In the genomic region with DNA sequence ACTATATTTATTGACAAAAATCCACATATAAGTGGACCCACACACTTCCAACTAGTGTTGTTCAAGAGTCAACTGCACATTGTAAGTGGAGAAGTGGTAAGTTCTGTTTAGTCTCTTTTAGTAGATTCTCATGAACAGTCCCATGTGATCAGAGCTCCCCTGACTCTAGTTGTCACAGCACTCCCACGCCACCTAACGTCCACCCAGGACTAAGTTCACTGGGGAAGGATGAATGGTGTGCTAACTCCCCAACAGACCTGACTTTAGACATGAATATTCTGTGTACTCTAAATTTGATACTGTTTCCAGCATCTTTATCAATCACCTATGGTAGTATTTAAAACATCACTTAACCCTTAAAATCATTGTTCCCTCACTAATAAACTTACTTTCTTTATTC, we compare ENCODE assay signal across 3 cellular contexts.
TF ChIP-seq lines count a peak whose summit lies in the region.

No MANE protein-coding gene starts in this region.

TF ChIP-seq in SK-N-SH, 30 proteins besides CTCF, POLR2A, EP300 and RAD21 (continues in another document):
- TF ChIP-seq JUND (IDR thresholded peaks at IDR 0.05) (no peak), EZH2phosphoT487 (IDR thresholded peaks at IDR 0.05; ENCODE audit: borderline replicate concordance, low read depth) (no peak), GATA2 (CRISPR knock-in tag; IDR thresholded peaks at IDR 0.05) (no peak), NRF1 (IDR thresholded peaks at IDR 0.05; ENCODE audit: low read depth, low read length) (no peak), SIN3A (IDR thresholded peaks at IDR 0.05; ENCODE audit: borderline replicate concordance, low read depth, low read length) (no peak), CHD2 (IDR thresholded peaks at IDR 0.05; ENCODE audit: low read length, partially characterized antibody) (no peak), TAF1 (IDR thresholded peaks at IDR 0.05; ENCODE audit: borderline replicate concordance, low read depth, low read length) (no peak), YY1 (IDR thresholded peaks at IDR 0.05; ENCODE audit: low read depth) (no peak), NFIC (IDR thresholded peaks at IDR 0.05; ENCODE audit: borderline replicate concordance) (no peak), RFX5 (IDR thresholded peaks at IDR 0.05; ENCODE audit: low read length) (no peak), TEAD4 (IDR thresholded peaks at IDR 0.05; ENCODE audit: borderline replicate concordance, insufficient read depth) (no peak), MEF2A (IDR thresholded peaks at IDR 0.05; ENCODE audit: borderline replicate concordance, low read depth) (no peak), FOXJ3 (CRISPR knock-in tag; IDR thresholded peaks at IDR 0.05) (no peak), FOSL2 (IDR thresholded peaks at IDR 0.05; ENCODE audit: borderline replicate concordance, low read depth) (no peak)
- TF ChIP-seq, protein P1, sequence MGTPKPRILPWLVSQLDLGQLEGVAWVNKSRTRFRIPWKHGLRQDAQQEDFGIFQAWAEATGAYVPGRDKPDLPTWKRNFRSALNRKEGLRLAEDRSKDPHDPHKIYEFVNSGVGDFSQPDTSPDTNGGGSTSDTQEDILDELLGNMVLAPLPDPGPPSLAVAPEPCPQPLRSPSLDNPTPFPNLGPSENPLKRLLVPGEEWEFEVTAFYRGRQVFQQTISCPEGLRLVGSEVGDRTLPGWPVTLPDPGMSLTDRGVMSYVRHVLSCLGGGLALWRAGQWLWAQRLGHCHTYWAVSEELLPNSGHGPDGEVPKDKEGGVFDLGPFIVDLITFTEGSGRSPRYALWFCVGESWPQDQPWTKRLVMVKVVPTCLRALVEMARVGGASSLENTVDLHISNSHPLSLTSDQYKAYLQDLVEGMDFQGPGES (IDR thresholded peaks at IDR 0.05; ENCODE audit: low read depth, low read length), result no peak
- TF ChIP-seq, protein P2, sequence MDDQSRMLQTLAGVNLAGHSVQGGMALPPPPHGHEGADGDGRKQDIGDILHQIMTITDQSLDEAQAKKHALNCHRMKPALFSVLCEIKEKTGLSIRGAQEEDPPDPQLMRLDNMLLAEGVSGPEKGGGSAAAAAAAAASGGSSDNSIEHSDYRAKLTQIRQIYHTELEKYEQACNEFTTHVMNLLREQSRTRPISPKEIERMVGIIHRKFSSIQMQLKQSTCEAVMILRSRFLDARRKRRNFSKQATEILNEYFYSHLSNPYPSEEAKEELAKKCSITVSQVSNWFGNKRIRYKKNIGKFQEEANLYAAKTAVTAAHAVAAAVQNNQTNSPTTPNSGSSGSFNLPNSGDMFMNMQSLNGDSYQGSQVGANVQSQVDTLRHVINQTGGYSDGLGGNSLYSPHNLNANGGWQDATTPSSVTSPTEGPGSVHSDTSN (IDR thresholded peaks at IDR 0.05), result no peak
- TF ChIP-seq, protein P3, sequence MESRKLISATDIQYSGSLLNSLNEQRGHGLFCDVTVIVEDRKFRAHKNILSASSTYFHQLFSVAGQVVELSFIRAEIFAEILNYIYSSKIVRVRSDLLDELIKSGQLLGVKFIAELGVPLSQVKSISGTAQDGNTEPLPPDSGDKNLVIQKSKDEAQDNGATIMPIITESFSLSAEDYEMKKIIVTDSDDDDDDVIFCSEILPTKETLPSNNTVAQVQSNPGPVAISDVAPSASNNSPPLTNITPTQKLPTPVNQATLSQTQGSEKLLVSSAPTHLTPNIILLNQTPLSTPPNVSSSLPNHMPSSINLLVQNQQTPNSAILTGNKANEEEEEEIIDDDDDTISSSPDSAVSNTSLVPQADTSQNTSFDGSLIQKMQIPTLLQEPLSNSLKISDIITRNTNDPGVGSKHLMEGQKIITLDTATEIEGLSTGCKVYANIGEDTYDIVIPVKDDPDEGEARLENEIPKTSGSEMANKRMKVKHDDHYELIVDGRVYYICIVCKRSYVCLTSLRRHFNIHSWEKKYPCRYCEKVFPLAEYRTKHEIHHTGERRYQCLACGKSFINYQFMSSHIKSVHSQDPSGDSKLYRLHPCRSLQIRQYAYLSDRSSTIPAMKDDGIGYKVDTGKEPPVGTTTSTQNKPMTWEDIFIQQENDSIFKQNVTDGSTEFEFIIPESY (IDR thresholded peaks at IDR 0.05; ENCODE audit: borderline replicate concordance, low read depth), result no peak
- TF ChIP-seq, protein P4, sequence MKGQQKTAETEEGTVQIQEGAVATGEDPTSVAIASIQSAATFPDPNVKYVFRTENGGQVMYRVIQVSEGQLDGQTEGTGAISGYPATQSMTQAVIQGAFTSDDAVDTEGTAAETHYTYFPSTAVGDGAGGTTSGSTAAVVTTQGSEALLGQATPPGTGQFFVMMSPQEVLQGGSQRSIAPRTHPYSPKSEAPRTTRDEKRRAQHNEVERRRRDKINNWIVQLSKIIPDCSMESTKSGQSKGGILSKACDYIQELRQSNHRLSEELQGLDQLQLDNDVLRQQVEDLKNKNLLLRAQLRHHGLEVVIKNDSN (IDR thresholded peaks at IDR 0.05; ENCODE audit: borderline replicate concordance, low read depth), result no peak

TF ChIP-seq in SK-N-SH treated with all-trans-retinoic acid at 6 μM for 48 hours, 23 proteins besides CTCF, POLR2A, EP300 and RAD21:
- TF ChIP-seq ARNTL (CRISPR knock-in tag; IDR thresholded peaks at IDR 0.05; ENCODE audit: borderline replicate concordance, low read depth) (no peak), TCF4 (CRISPR knock-in tag; IDR thresholded peaks at IDR 0.05; ENCODE audit: borderline replicate concordance) (no peak), RARB (CRISPR knock-in tag; IDR thresholded peaks at IDR 0.05) (no peak), GLIS3 (CRISPR knock-in tag; IDR thresholded peaks at IDR 0.05) (no peak), ZC3H10 (CRISPR knock-in tag; IDR thresholded peaks at IDR 0.05) (no peak), TOX (CRISPR knock-in tag; IDR thresholded peaks at IDR 0.05; ENCODE audit: borderline replicate concordance) (no peak), ESRRG (CRISPR knock-in tag; IDR thresholded peaks at IDR 0.05) (no peak), PPARA (CRISPR knock-in tag; IDR thresholded peaks at IDR 0.05; ENCODE audit: borderline replicate concordance) (no peak)
- TF ChIP-seq, protein P5, sequence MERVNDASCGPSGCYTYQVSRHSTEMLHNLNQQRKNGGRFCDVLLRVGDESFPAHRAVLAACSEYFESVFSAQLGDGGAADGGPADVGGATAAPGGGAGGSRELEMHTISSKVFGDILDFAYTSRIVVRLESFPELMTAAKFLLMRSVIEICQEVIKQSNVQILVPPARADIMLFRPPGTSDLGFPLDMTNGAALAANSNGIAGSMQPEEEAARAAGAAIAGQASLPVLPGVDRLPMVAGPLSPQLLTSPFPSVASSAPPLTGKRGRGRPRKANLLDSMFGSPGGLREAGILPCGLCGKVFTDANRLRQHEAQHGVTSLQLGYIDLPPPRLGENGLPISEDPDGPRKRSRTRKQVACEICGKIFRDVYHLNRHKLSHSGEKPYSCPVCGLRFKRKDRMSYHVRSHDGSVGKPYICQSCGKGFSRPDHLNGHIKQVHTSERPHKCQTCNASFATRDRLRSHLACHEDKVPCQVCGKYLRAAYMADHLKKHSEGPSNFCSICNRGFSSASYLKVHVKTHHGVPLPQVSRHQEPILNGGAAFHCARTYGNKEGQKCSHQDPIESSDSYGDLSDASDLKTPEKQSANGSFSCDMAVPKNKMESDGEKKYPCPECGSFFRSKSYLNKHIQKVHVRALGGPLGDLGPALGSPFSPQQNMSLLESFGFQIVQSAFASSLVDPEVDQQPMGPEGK (CRISPR knock-in tag; IDR thresholded peaks at IDR 0.05; ENCODE audit: borderline replicate concordance), result no peak
- TF ChIP-seq, protein P6, sequence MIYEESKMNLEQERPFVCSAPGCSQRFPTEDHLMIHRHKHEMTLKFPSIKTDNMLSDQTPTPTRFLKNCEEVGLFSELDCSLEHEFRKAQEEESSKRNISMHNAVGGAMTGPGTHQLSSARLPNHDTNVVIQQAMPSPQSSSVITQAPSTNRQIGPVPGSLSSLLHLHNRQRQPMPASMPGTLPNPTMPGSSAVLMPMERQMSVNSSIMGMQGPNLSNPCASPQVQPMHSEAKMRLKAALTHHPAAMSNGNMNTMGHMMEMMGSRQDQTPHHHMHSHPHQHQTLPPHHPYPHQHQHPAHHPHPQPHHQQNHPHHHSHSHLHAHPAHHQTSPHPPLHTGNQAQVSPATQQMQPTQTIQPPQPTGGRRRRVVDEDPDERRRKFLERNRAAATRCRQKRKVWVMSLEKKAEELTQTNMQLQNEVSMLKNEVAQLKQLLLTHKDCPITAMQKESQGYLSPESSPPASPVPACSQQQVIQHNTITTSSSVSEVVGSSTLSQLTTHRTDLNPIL (CRISPR knock-in tag; IDR thresholded peaks at IDR 0.05; ENCODE audit: low read depth), result no peak
TF ChIP-seq in SK-N-SH treated with all-trans-retinoic acid at 6 μM for 48 hours: peak in this region for 0.

TF ChIP-seq in GM12878, 131 proteins besides CTCF, POLR2A, EP300 and RAD21:
- TF ChIP-seq, protein P7, sequence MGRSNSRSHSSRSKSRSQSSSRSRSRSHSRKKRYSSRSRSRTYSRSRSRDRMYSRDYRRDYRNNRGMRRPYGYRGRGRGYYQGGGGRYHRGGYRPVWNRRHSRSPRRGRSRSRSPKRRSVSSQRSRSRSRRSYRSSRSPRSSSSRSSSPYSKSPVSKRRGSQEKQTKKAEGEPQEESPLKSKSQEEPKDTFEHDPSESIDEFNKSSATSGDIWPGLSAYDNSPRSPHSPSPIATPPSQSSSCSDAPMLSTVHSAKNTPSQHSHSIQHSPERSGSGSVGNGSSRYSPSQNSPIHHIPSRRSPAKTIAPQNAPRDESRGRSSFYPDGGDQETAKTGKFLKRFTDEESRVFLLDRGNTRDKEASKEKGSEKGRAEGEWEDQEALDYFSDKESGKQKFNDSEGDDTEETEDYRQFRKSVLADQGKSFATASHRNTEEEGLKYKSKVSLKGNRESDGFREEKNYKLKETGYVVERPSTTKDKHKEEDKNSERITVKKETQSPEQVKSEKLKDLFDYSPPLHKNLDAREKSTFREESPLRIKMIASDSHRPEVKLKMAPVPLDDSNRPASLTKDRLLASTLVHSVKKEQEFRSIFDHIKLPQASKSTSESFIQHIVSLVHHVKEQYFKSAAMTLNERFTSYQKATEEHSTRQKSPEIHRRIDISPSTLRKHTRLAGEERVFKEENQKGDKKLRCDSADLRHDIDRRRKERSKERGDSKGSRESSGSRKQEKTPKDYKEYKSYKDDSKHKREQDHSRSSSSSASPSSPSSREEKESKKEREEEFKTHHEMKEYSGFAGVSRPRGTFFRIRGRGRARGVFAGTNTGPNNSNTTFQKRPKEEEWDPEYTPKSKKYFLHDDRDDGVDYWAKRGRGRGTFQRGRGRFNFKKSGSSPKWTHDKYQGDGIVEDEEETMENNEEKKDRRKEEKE (IDR thresholded peaks at IDR 0.05), result no peak
- TF ChIP-seq SP1 (IDR thresholded peaks at IDR 0.05; ENCODE audit: low read depth, low read length) (no peak), ZNF217 (IDR thresholded peaks at IDR 0.05) (no peak), RFX5 (IDR thresholded peaks at IDR 0.05; ENCODE audit: low read depth, low read length) (no peak), NRF1 (conservative IDR thresholded peaks at IDR 0.05; ENCODE audit: low read depth, low read length) (no peak), JUND (IDR thresholded peaks at IDR 0.05; ENCODE audit: low read depth, low read length) (no peak), EED (IDR thresholded peaks at IDR 0.05; ENCODE audit: low read depth) (no peak), SMAD5 (IDR thresholded peaks at IDR 0.05; ENCODE audit: low read depth) (no peak)
- TF ChIP-seq, protein P1 (IDR thresholded peaks at IDR 0.05), result no peak
- TF ChIP-seq, protein P8, sequence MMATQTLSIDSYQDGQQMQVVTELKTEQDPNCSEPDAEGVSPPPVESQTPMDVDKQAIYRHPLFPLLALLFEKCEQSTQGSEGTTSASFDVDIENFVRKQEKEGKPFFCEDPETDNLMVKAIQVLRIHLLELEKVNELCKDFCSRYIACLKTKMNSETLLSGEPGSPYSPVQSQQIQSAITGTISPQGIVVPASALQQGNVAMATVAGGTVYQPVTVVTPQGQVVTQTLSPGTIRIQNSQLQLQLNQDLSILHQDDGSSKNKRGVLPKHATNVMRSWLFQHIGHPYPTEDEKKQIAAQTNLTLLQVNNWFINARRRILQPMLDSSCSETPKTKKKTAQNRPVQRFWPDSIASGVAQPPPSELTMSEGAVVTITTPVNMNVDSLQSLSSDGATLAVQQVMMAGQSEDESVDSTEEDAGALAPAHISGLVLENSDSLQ (IDR thresholded peaks at IDR 0.05), result no peak
